In genomic region chr11:62689421-62690183, GRCh38 we compare ENCODE assay signal across 10 cellular contexts. TPM values are rescaled to one million over a fixed set of nuclear protein-coding genes. Genes with fewer than 3 reads are reported as not detected.
A peak's percentile ranks its signal among the peaks of the same experiment; 100 is the strongest.
DNase-seq lines count a peak whose midpoint lies in the region; ATAC-seq and TF ChIP-seq lines count a peak whose summit lies in the region.
"Had no signal": no experiment of that assay in that cellular context is flagged by ENCODE, and none has a peak within 500 bp of the region (broad histone marks: within the 10 kb centered on the region; RNA-seq: fewer than 3 reads in every experiment).

Gene LRRN4CL (minus strand): TSS chr11:62689530. CDS start chr11:62688508, 1,022 bp downstream.

- H3K27ac Mint-ChIP-seq in activated T-cell treated with anti-CD3 and anti-CD28 coated beads, Interleukin-2, amount 50 U/mL, for 72 hours = no peak within 1 kb of the TSS

- peak; percentile 46 to 48 for ATAC-seq in lower lobe of right lung
- no peak for ATAC-seq in activated T-cell treated with anti-CD3 and anti-CD28 coated beads, Interleukin-2, amount 50 U/mL, for 72 hours (replicated peaks in 1 of 2)

- H3K36me3 Mint-ChIP-seq in activated T-cell treated with anti-CD3 and anti-CD28 coated beads, Interleukin-2, amount 50 U/mL, for 72 hours (ENCODE audit: insufficient read depth in 2 of 2) = peaks cover 0 to 2% of the 10 kb centered on the region in 2 donors

- H3K27ac ChIP-seq in lower lobe of right lung (peak within 1 kb of the TSS; percentile 36), tibial artery (peak within 1 kb of the TSS in 1 of 2 donors; percentile 18)

- H3K27me3 Mint-ChIP-seq in activated T-cell treated with anti-CD3 and anti-CD28 coated beads, Interleukin-2, amount 50 U/mL, for 72 hours (ENCODE audit: low read depth) = no peaks in the 10 kb centered on the region

- H3K4me3 Mint-ChIP-seq in activated T-cell treated with anti-CD3 and anti-CD28 coated beads, Interleukin-2, amount 50 U/mL, for 72 hours = no peak within 1 kb of the TSS

- DNase-seq in LHCN-M2 (ENCODE audit: low read depth) = peak; percentile 100
- DNase-seq in choroid plexus epithelial cell (ENCODE audit: low read depth) = peak; percentile 80
- no peak for DNase-seq in lower lobe of right lung
- peak; percentile 86 to 90 for DNase-seq in tibial artery
- DNase-seq in KG1 (lab: John Stamatoyannopoulos, UW) = no peak
- no peak for DNase-seq in activated naive CD4-positive, alpha-beta T cell treated with anti-CD3 and anti-CD28 coated beads, Interleukin-2, amount 50 U/mL, for 16 hours
- DNase-seq in activated T-cell treated with anti-CD3 and anti-CD28 coated beads, Interleukin-2, amount 50 U/mL, for 72 hours = no peak
- no peak for DNase-seq in superior temporal gyrus (ENCODE audit: extremely low spot score)
- DNase-seq: NCI-H1417 had no signal

- no peaks in the 10 kb centered on the region for H3K9me3 ChIP-seq in lower lobe of right lung
- H3K9me3 ChIP-seq in tibial artery = no peaks in the 10 kb centered on the region

- H3K4me1 Mint-ChIP-seq in activated T-cell treated with anti-CD3 and anti-CD28 coated beads, Interleukin-2, amount 50 U/mL, for 72 hours (ENCODE audit: low read depth) = peaks cover 3% of the 10 kb centered on the region

- H3K4me1 ChIP-seq in lower lobe of right lung (peaks cover 12% of the 10 kb centered on the region), tibial artery (peaks cover 0 to 15% (median 4%) of the 10 kb centered on the region in 4 donors)

- TF ChIP-seq CTCF in choroid plexus epithelial cell (conservative IDR thresholded peaks at IDR 0.05; ENCODE audit: low read depth, low read length) (peak; percentile 4), lower lobe of right lung (IDR thresholded peaks at IDR 0.05) (no peak), tibial artery (IDR thresholded peaks at IDR 0.05) (no peak)

- peaks cover 8% of the 10 kb centered on the region for H3K27me3 ChIP-seq in lower lobe of right lung (ENCODE audit: low read depth)
- peaks cover 0 to 16% of the 10 kb centered on the region in 2 donors for H3K27me3 ChIP-seq in tibial artery

- intact Hi-C loops in lower lobe of right lung (cut with DNase I) (no loop called here), tibial artery (cut with DNase I; ENCODE audit: low total_unique reads) (loop anchor here (10.0 kb wide), 1 partner anchor 295 kb away; no protein-coding TSS in a partner anchor)

- H3K4me3 ChIP-seq in choroid plexus epithelial cell (ENCODE audit: low read depth, low read length) (no peak within 1 kb of the TSS), lower lobe of right lung (peak within 1 kb of the TSS; percentile 41), tibial artery (peak within 1 kb of the TSS in 1 of 2 donors; percentile 22)

- H3K9me3 Mint-ChIP-seq in activated T-cell treated with anti-CD3 and anti-CD28 coated beads, Interleukin-2, amount 50 U/mL, for 72 hours = no peaks in the 10 kb centered on the region

- H3K36me3 ChIP-seq in lower lobe of right lung (peaks cover 40% of the 10 kb centered on the region), tibial artery (peaks cover 23 to 48% (median 30%) of the 10 kb centered on the region in 3 donors)

RNA-seq across cellular contexts. Expression of gene LRRN4CL, which starts in this region (rescaled TPM):
- 41.4 and 68.1 TPM in 2 replicates for total RNA-seq in LHCN-M2 (2014; rRNA removed)
- 21.3 TPM for polyA plus RNA-seq in LHCN-M2 (2012)
- total RNA-seq in lower lobe of right lung = 3.4 TPM
- total RNA-seq in activated T-cell treated with anti-CD3 and anti-CD28 coated beads, Interleukin-2, amount 50 U/mL, for 72 hours = under 1 TPM; 0.12 to 0.38 TPM
- total RNA-seq: glomerular endothelial cell had no signal

Comparison
In these comparisons a context has a peak if more than half of its experiments do, and no peak if none do; other contexts are left out.
1. DNase-seq: peak in LHCN-M2 (single experiment), choroid plexus epithelial cell (single experiment) and tibial artery (2 of 2); none in lower lobe of right lung (single experiment), KG1 (single experiment), activated naive CD4-positive, alpha-beta T cell treated with anti-CD3 and anti-CD28 coated beads, Interleukin-2, amount 50 U/mL, for 16 hours (single experiment), activated T-cell treated with anti-CD3 and anti-CD28 coated beads, Interleukin-2, amount 50 U/mL, for 72 hours (0 of 2) and superior temporal gyrus (single experiment).
2. ATAC-seq: peak in lower lobe of right lung (2 of 2); none in activated T-cell treated with anti-CD3 and anti-CD28 coated beads, Interleukin-2, amount 50 U/mL, for 72 hours (0 of 2).